ENCODE assay signal across 1 cellular context in genomic region chr2:73256618-73256922, GRCh38.
TF ChIP-seq lines count a peak whose summit lies in the region.

No MANE protein-coding gene starts in this region.

TF ChIP-seq in GM12878, 131 proteins besides CTCF, POLR2A, EP300 and RAD21:
- TF ChIP-seq PML (IDR thresholded peaks at IDR 0.05; ENCODE audit: low read length), result 0 out of 2 replicates have a peak, but pooled peaks have one; percentile 34
- TF ChIP-seq, protein P1, sequence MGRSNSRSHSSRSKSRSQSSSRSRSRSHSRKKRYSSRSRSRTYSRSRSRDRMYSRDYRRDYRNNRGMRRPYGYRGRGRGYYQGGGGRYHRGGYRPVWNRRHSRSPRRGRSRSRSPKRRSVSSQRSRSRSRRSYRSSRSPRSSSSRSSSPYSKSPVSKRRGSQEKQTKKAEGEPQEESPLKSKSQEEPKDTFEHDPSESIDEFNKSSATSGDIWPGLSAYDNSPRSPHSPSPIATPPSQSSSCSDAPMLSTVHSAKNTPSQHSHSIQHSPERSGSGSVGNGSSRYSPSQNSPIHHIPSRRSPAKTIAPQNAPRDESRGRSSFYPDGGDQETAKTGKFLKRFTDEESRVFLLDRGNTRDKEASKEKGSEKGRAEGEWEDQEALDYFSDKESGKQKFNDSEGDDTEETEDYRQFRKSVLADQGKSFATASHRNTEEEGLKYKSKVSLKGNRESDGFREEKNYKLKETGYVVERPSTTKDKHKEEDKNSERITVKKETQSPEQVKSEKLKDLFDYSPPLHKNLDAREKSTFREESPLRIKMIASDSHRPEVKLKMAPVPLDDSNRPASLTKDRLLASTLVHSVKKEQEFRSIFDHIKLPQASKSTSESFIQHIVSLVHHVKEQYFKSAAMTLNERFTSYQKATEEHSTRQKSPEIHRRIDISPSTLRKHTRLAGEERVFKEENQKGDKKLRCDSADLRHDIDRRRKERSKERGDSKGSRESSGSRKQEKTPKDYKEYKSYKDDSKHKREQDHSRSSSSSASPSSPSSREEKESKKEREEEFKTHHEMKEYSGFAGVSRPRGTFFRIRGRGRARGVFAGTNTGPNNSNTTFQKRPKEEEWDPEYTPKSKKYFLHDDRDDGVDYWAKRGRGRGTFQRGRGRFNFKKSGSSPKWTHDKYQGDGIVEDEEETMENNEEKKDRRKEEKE (IDR thresholded peaks at IDR 0.05), result no peak
